Comparison of ENCODE assay signal across 9 cellular contexts in the genomic region with DNA sequence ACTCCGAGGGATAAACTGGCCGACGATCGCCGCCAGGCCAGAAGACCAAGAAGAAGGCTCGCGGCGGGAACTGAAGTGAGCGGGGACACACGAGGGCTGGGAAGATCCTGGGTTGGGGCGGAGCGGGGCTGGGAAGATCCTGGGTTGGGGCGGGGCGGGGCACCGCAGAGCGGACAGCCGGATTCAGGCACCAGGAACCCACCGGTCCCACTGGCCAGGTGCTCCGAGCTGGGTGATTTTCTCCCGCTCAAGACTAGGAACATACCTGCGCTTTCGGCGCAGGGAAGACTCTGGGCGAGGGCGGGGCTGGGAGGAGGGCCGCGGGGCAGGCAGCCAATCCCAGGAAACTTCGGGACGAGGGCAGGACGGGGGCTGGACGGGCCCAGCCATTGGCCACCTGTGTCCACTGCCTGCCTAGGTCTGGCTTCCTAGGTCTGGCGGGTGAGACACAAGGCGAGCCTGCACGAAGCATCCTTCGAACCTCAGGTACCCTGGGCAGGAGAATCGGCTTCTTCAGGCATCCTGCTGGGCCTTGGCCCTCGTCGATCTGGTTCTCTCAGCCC. TPM values are rescaled to one million over a fixed set of nuclear protein-coding genes. Genes with fewer than 3 reads are reported as not detected.
A peak's percentile ranks its signal among the peaks of the same experiment; 100 is the strongest.
DNase-seq lines count a peak whose midpoint lies in the region; ATAC-seq, FAIRE-seq and TF ChIP-seq lines count a peak whose summit lies in the region.
"Had no signal": no experiment of that assay in that cellular context is flagged by ENCODE, and none has a peak within 500 bp of the region (broad histone marks: within the 10 kb centered on the region; RNA-seq: fewer than 3 reads in every experiment).

TSS of gene ERVMER34-1 (minus strand) at position 77 of the 563 bp plus-strand sequence. CDS start 5,905 bp downstream, outside the sequence.

- H3K4me1 ChIP-seq in keratinocyte (ENCODE audit: control insufficient read depth, extremely low read depth, insufficient read depth, low read length): peaks cover 6% of the 10 kb centered on the region
- H3K4me1 ChIP-seq in spleen: peaks cover 3 to 16% (median 12%) of the 10 kb centered on the region in 6 donors

- no peaks in the 10 kb centered on the region for H3K79me2 ChIP-seq in keratinocyte (ENCODE audit: control insufficient read depth, insufficient read depth, low read length)

- 7 to 9% (median 8%) methylated on average over 32 to 38 of the region's 38 CpGs for WGBS in spleen, 5 donors

- peak within 1 kb of the TSS; percentile 73 for H3K4me2 ChIP-seq in keratinocyte (ENCODE audit: control insufficient read depth, extremely low read depth, insufficient read depth, low read depth, low read length)

- H4K20me1 ChIP-seq in keratinocyte (ENCODE audit: control insufficient read depth, extremely low read depth, insufficient read depth, low read length): no peaks in the 10 kb centered on the region

- DNase-seq in COLO668 (lab: John Stamatoyannopoulos, UW; ENCODE audit: unreplicated experiment): peak; percentile 74
- DNase-seq in NCI-H2227 treated with DMSO at 0.1 percent for 48 hours (lab: John Stamatoyannopoulos, UW): peak; percentile 26
- peak; percentile 9 to 27 for DNase-seq in cardiac fibroblast (ENCODE audit: low read depth in 2 of 2)
- peak; percentile 15 for DNase-seq in keratinocyte (ENCODE audit: low read depth, low spot score)
- DNase-seq in spleen: no peak
- DNase-seq in NK-92 (lab: John Stamatoyannopoulos, UW; ENCODE audit: unreplicated experiment): no peak
- no peak for DNase-seq in RCC 7860 (ENCODE audit: low spot score)

- dilution Hi-C loops in keratinocyte (cut with MboI; ENCODE audit: extremely low pct_ligation_motif_present, low sequenced_read_pairs): no loop called here

- no peak for TF ChIP-seq POLR2A in spleen (IDR thresholded peaks at IDR 0.05)

- intact Hi-C loops in spleen (cut with DNase I; ENCODE audit: low total_unique reads): no loop called here

- peak within 1 kb of the TSS; percentile 80 for H2AFZ ChIP-seq in keratinocyte (ENCODE audit: control insufficient read depth, low read length)

- H3K27ac ChIP-seq in keratinocyte (ENCODE audit: control insufficient read depth, insufficient read depth, low read length) (no peak within 1 kb of the TSS), spleen (peak within 1 kb of the TSS in 1 of 8 donors; percentile 1)

- peak within 1 kb of the TSS; percentile 60 for H3K9ac ChIP-seq in keratinocyte (ENCODE audit: control insufficient read depth, extremely low read depth, insufficient read depth, low read length)

- TF ChIP-seq CTCF in cardiac fibroblast (IDR thresholded peaks at IDR 0.05; ENCODE audit: low read depth, low read length) (no peak), keratinocyte (optimal IDR thresholded peaks at IDR 0.05 in 1 of 3, IDR thresholded peaks at IDR 0.05 in 1 of 3, conservative IDR thresholded peaks at IDR 0.05 in 1 of 3; ENCODE audit: extremely low read depth in 1 of 3, insufficient read depth in 2 of 3, low read length in 3 of 3) (no peak), spleen (IDR thresholded peaks at IDR 0.05 in 8 of 11, conservative IDR thresholded peaks at IDR 0.05 in 3 of 11) (no peak)

- H3K27me3 ChIP-seq in keratinocyte (ENCODE audit: control insufficient read depth, extremely low read depth, insufficient read depth, low read length): no peaks in the 10 kb centered on the region
- H3K27me3 ChIP-seq in spleen (replicated peaks in 1 of 7): peaks cover 3 to 57% (median 29%) of the 10 kb centered on the region in 7 donors

- ATAC-seq in HG03159 (IDR thresholded peaks at IDR 0.05; ENCODE audit: unreplicated experiment): no peak

- H3K9me1 ChIP-seq in keratinocyte (ENCODE audit: control insufficient read depth, extremely low read depth, insufficient read depth, low read length): no peaks in the 10 kb centered on the region

- H3K4me3 ChIP-seq in cardiac fibroblast (replicated peaks in 1 of 2; ENCODE audit: low read depth in 2 of 2, low read length in 2 of 2) (peak within 1 kb of the TSS; percentile 49 to 52), keratinocyte (ENCODE audit: control insufficient read depth in 2 of 3, extremely low read depth in 1 of 3, insufficient read depth in 2 of 3, low read depth in 1 of 3, low read length in 3 of 3) (peak within 1 kb of the TSS; percentile 51 to 81 (median 68)), spleen (peak within 1 kb of the TSS; percentile 32 to 71 (median 37))

- H3K36me3 ChIP-seq in keratinocyte (ENCODE audit: control insufficient read depth in 2 of 2, extremely low read depth in 1 of 2, insufficient read depth in 2 of 2, low read length in 2 of 2) (no peaks in the 10 kb centered on the region), spleen (no peaks in the 10 kb centered on the region)

- H3K9me3 ChIP-seq in keratinocyte (ENCODE audit: control insufficient read depth, low read depth, low read length) (no peaks in the 10 kb centered on the region), spleen (no peaks in the 10 kb centered on the region)

- FAIRE-seq in keratinocyte (lab: Jason Lieb, UNC) (no peak), RCC 7860 (lab: Jason Lieb, UNC) (no peak)
- FAIRE-seq: islet of Langerhans had no signal

RNA-seq across cellular contexts. Expression of gene ERVMER34-1, which starts in this region (rescaled TPM):
- polyA plus RNA-seq in keratinocyte (1.9 to 5.0 TPM (median 4.3 TPM) in 3 replicates), spleen (under 1 TPM; 0.09 to 0.29 (median 0.19) TPM)
- 1.8 TPM for polyA plus RNA-seq in keratinocyte (2011; ENCODE audit: low read depth)
- 1.3 and 3.6 TPM in 2 replicates for polyA plus RNA-seq in keratinocyte (2011; cell fraction: cytosol; rRNA removed)
- polyA plus RNA-seq in keratinocyte (2011; cell fraction: nucleus; rRNA removed): 4.3 and 5.9 TPM in 2 replicates
- 2.2 and 3.5 TPM in 2 replicates for polyA plus RNA-seq in keratinocyte (2012; ENCODE audit: low replicate concordance)
- 1.7 to 4.2 TPM (median 2.4 TPM) in 3 replicates for polyA minus RNA-seq in keratinocyte
- 2.1 TPM for polyA minus RNA-seq in keratinocyte (2011; cell fraction: cytosol; rRNA and poly(A)+ RNA removed)
- 3.8 and 7.1 TPM in 2 replicates for polyA minus RNA-seq in keratinocyte (2011; cell fraction: nucleus; rRNA and poly(A)+ RNA removed)
- 1 to 10 TPM in 5 of 7 donors, under 1 TPM in 2; 0.46 to 2.6 (median 1.2) TPM for total RNA-seq in spleen

Comparison
In these comparisons a context has a peak if more than half of its experiments do, and no peak if none do; other contexts are left out.
1. DNase-seq: peak in COLO668 (single experiment), NCI-H2227 treated with DMSO at 0.1 percent for 48 hours (single experiment), cardiac fibroblast (2 of 2) and keratinocyte (single experiment); none in spleen (single experiment), NK-92 (single experiment) and RCC 7860 (single experiment).
2. Peak in every context shown above with its lines, with median percentiles within 50 percentile points of each other: H3K4me3 ChIP-seq.